ENCODE assay signal across 8 cellular contexts in genomic region chr9:2014148-2014547, GRCh38. TPM values are rescaled to one million over a fixed set of nuclear protein-coding genes. Genes with fewer than 3 reads are reported as not detected.
DNase-seq lines count a peak whose midpoint lies in the region; ATAC-seq and TF ChIP-seq lines count a peak whose summit lies in the region.

No MANE protein-coding gene starts in this region.

- no peak for ATAC-seq in naive thymus-derived CD4-positive, alpha-beta T cell
- ATAC-seq in HG03139 (IDR thresholded peaks at IDR 0.05; ENCODE audit: unreplicated experiment): no peak

- POLR2A ChIA-PET in BJ (lab: Charles Lee): no interaction called here
- POLR2A ChIA-PET in naive thymus-derived CD4-positive, alpha-beta T cell (lab: Charles Lee): interaction anchor here (0.5 to 7.1 kb wide), 9 partner anchors 9 to 1513 kb away, joined by 3 to 98 read pairs (median 6); no protein-coding TSS in a partner anchor

- peaks cover 16% of the 10 kb centered on the region for H4K20me1 ChIP-seq in Loucy (ENCODE audit: insufficient read depth, low read length, poor library complexity, severe bottlenecking)

- CTCF ChIA-PET in BJ (lab: Yijun Ruan, JAX): interaction anchor here (1.6 kb wide), 1 partner anchor 35 kb away, joined by 8 read pairs; no protein-coding TSS in a partner anchor
- CTCF ChIA-PET in naive thymus-derived CD4-positive, alpha-beta T cell (lab: Charles Lee): interaction anchor here (1.1 kb wide), 1 partner anchor 41 kb away, joined by 3 read pairs; no protein-coding TSS in a partner anchor

- TF ChIP-seq CTCF in BJ (IDR thresholded peaks at IDR 0.05; ENCODE audit: insufficient read depth, low read depth, low read length) (no peak), Loucy (conservative IDR thresholded peaks at IDR 0.05; ENCODE audit: low read length) (no peak), choroid plexus epithelial cell (conservative IDR thresholded peaks at IDR 0.05; ENCODE audit: low read depth, low read length) (no peak)

- peak overlapping the region; percentile 80 for H3K9ac ChIP-seq in Loucy (ENCODE audit: low read depth, low read length, poor library complexity, severe bottlenecking)

- peaks cover 21% of the 10 kb centered on the region for H3K4me1 ChIP-seq in Loucy (ENCODE audit: insufficient read depth, low read length, poor library complexity, severe bottlenecking)
- H3K4me1 ChIP-seq in naive thymus-derived CD4-positive, alpha-beta T cell (ENCODE audit: control insufficient read depth in 2 of 2, insufficient read depth in 2 of 2, low read length in 2 of 2): peaks cover 8 to 13% of the 10 kb centered on the region in 2 donors

- no peaks in the 10 kb centered on the region for H3F3A ChIP-seq in Loucy (ENCODE audit: low read depth)

- peaks cover 0 to 5% (median 0%) of the 10 kb centered on the region in 11 donors for H3K9me3 Mint-ChIP-seq in naive thymus-derived CD4-positive, alpha-beta T cell

- peaks cover 34% of the 10 kb centered on the region for H3K79me2 ChIP-seq in Loucy (ENCODE audit: insufficient read depth, low read length)

- peaks cover 0 to 9% (median 0%) of the 10 kb centered on the region in 5 donors for H3K36me3 Mint-ChIP-seq in naive thymus-derived CD4-positive, alpha-beta T cell

- intact Hi-C loops in naive thymus-derived CD4-positive, alpha-beta T cell (cut with micrococcal nuclease): loop anchor here in 1 of 2 donors (2.0 to 5.0 kb wide), 3 partner anchors 73 to 1511 kb away; no protein-coding TSS in a partner anchor

- H3K4me3 ChIP-seq in BJ (ENCODE audit: low read depth, low read length) (peak overlapping the region; percentile 91), Loucy (ENCODE audit: low read length, poor library complexity, severe bottlenecking) (peak overlapping the region; percentile 96), choroid plexus epithelial cell (ENCODE audit: low read depth, low read length) (peak overlapping the region; percentile 90)
- peak overlapping the region; percentile 98 for H3K4me3 ChIP-seq in naive thymus-derived CD4-positive, alpha-beta T cell (ENCODE audit: low read length)

- H3K36me3 ChIP-seq in BJ (ENCODE audit: control insufficient read depth, insufficient read depth, low read length): no peaks in the 10 kb centered on the region
- H3K36me3 ChIP-seq in Loucy (ENCODE audit: insufficient read depth, low read length): no peaks in the 10 kb centered on the region
- H3K36me3 ChIP-seq in naive thymus-derived CD4-positive, alpha-beta T cell (ENCODE audit: control insufficient read depth in 2 of 3, insufficient read depth in 3 of 3, low read length in 3 of 3): peaks cover 0 to 17% (median 0%) of the 10 kb centered on the region in 3 experiments

- H3K9me3 ChIP-seq in Loucy (ENCODE audit: insufficient read depth, low read depth, low read length): no peaks in the 10 kb centered on the region
- no peaks in the 10 kb centered on the region for H3K9me3 ChIP-seq in naive thymus-derived CD4-positive, alpha-beta T cell (ENCODE audit: control insufficient read depth in 2 of 3, low read length in 3 of 3)

- peak overlapping the region; percentile 83 for H3K27ac ChIP-seq in naive thymus-derived CD4-positive, alpha-beta T cell (ENCODE audit: low read depth, low read length)

- H3K4me2 ChIP-seq in Loucy (ENCODE audit: low read depth, low read length, poor library complexity, severe bottlenecking): peak overlapping the region; percentile 82

- peaks cover 0 to 30% (median 0%) of the 10 kb centered on the region in 5 donors for H3K27me3 Mint-ChIP-seq in naive thymus-derived CD4-positive, alpha-beta T cell

- H3K27ac Mint-ChIP-seq in naive thymus-derived CD4-positive, alpha-beta T cell: peak overlapping the region; percentile 4 to 100 (median 98)

- H3K4me1 Mint-ChIP-seq in naive thymus-derived CD4-positive, alpha-beta T cell: peaks cover 16 to 53% (median 24%) of the 10 kb centered on the region in 7 donors

- DNase-seq in BJ (ENCODE audit: low read depth) (no peak), choroid plexus epithelial cell (ENCODE audit: low read depth) (peak; percentile 10), NCI-H510A treated with DMSO at 0.1 percent for 48 hours (lab: John Stamatoyannopoulos, UW) (no peak)
- no peak for DNase-seq in naive thymus-derived CD4-positive, alpha-beta T cell
- no peak for DNase-seq in activated effector memory CD4-positive, alpha-beta T cell treated with Interleukin-2 at 50 U/mL for 16 hours
- no peak for DNase-seq in activated CD4-positive, alpha-beta T cell treated with anti-CD3 and anti-CD28 coated beads, Interleukin-2, amount 50 U/mL, for 48 hours

- H3K27me3 ChIP-seq in BJ (ENCODE audit: control insufficient read depth, insufficient read depth, low read length) (no peaks in the 10 kb centered on the region), Loucy (ENCODE audit: insufficient read depth, low read length, poor library complexity, severe bottlenecking) (no peaks in the 10 kb centered on the region)
- no peaks in the 10 kb centered on the region for H3K27me3 ChIP-seq in naive thymus-derived CD4-positive, alpha-beta T cell (ENCODE audit: control insufficient read depth in 2 of 2, insufficient read depth in 2 of 2, low read length in 2 of 2)

- peak overlapping the region; percentile 97 for H2AFZ ChIP-seq in Loucy (ENCODE audit: low read length)

- H3K9me2 ChIP-seq in Loucy (replicated peaks; ENCODE audit: low read depth, low read length): no peaks in the 10 kb centered on the region

- H3K4me3 Mint-ChIP-seq in naive thymus-derived CD4-positive, alpha-beta T cell: peak overlapping the region; percentile 93 to 100 (median 98)

RNA-seq across cellular contexts. Expression of gene SMARCA2, which starts 1.0 kb away (rescaled TPM):
- 58.4 and 67.4 TPM in 2 replicates for polyA plus RNA-seq in BJ (2011; rRNA removed)
- polyA minus RNA-seq in BJ (2011; rRNA and poly(A)+ RNA removed): 162 and 201 TPM in 2 replicates
- total RNA-seq in naive thymus-derived CD4-positive, alpha-beta T cell: 100 to 1,000 TPM; 233 to 294 (median 258) TPM
- 10 to 100 TPM; 37.1 to 52.7 TPM for polyA plus RNA-seq in naive thymus-derived CD4-positive, alpha-beta T cell
